8 cellular contexts compared by ENCODE assay signal in the genomic region with DNA sequence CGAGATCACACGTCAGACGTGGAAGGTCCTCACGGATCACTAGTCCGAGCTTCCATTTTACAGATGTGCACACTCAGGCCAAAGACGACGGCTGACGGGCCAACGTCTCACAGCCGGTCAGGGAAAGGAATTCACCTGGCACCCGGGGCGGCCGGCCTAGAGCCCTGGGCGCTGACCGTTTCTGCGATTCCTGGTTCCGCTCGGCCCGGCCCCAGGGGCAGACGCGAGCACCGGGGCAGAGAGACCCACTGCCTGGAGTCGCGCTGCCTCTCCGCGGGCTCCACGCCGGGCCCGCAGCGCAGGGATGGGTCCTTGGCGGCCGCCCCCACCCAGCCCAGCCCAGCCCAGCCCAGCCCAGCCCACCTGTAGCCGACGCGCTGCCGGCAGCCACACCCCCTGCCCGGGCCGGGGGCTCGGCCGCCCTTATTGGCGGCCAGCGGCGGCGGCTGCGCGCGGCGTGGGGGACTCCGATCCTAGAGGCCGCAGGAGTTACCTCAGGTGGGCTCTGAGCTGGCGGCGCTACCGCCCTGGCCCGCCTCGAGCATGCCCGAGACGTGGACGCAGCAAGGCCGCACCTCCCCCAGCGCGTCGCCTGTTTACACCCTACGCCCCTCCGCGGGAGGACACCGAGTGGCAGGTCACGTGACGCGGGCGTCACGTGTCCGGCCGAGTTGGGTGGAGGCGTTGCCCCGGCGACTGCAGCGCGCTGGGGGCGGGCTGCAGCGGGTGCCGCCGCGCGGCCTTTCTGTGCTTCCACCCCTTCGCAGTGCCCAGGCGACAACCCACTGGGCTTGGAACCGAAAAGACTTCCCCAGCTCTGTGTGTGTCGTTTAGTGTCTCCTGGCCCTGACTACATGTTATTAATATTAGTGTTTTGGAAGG.
DNase-seq lines count a peak whose midpoint lies in the region; ATAC-seq, FAIRE-seq and TF ChIP-seq lines count a peak whose summit lies in the region.

No MANE protein-coding gene starts in this region.

- BruUV-seq in endothelial cell of umbilical vein (replicated peaks; lab: Mats Ljungman, UMichigan): no TSS peak

- ATAC-seq in GM19468 (IDR thresholded peaks at IDR 0.05; ENCODE audit: extremely low read depth, unreplicated experiment): peak; percentile 93

- TF ChIP-seq POLR2A in endothelial cell of umbilical vein (IDR thresholded peaks at IDR 0.05; ENCODE audit: low read depth, low read length): peak; percentile 67

- H3K4me2 ChIP-seq in endothelial cell of umbilical vein (ENCODE audit: insufficient read depth, low read length): peak overlapping the region; percentile 98

- peak overlapping the region; percentile 98 for H2AFZ ChIP-seq in endothelial cell of umbilical vein (ENCODE audit: low read depth, low read length)

- H3K9me3 ChIP-seq in endothelial cell of umbilical vein (replicated peaks; ENCODE audit: control insufficient read depth, insufficient read depth, low read length): no peaks in the 10 kb centered on the region

- no peaks in the 10 kb centered on the region for H3K79me2 ChIP-seq in endothelial cell of umbilical vein (ENCODE audit: control insufficient read depth, insufficient read depth, low read length)

- H3K4me3 ChIP-seq in endothelial cell of umbilical vein (replicated peaks in 1 of 3; ENCODE audit: insufficient read depth in 1 of 3, low read depth in 1 of 3, low read length in 3 of 3): peak overlapping the region; percentile 54 to 99 (median 80)

- intact Hi-C loops in endothelial cell of umbilical vein (cut with micrococcal nuclease): loop anchor here (1.0 to 10.0 kb wide), 5 partner anchors 37 to 590 kb away; a partner anchor contains a TSS

- TF ChIP-seq CTCF in endothelial cell of umbilical vein (IDR thresholded peaks at IDR 0.05; ENCODE audit: extremely low read depth in 1 of 2, insufficient read depth in 1 of 2, low read depth in 1 of 2, low read length in 2 of 2): no peak

- CTCF ChIA-PET in endothelial cell of umbilical vein (lab: Charles Lee): interaction anchor here (1.4 to 3.3 kb wide), 2 partner anchors 13 to 129 kb away, joined by 3 to 15 read pairs; no protein-coding TSS in a partner anchor

- peak overlapping the region; percentile 16 for H3K27ac ChIP-seq in endothelial cell of umbilical vein (ENCODE audit: insufficient read depth, low read depth, low read length)

- FAIRE-seq in endothelial cell of umbilical vein (lab: Jason Lieb, UNC): peak; percentile 89

- POLR2A ChIA-PET in endothelial cell of umbilical vein (lab: Charles Lee): no interaction called here

- H3K4me1 ChIP-seq in endothelial cell of umbilical vein (ENCODE audit: control insufficient read depth, extremely low read depth, insufficient read depth, low read length): peaks cover 11% of the 10 kb centered on the region

- peak overlapping the region; percentile 60 for H3K9ac ChIP-seq in endothelial cell of umbilical vein (replicated peaks; ENCODE audit: extremely low read depth, insufficient read depth, low read length)

- no peaks in the 10 kb centered on the region for H3K36me3 ChIP-seq in endothelial cell of umbilical vein (ENCODE audit: control insufficient read depth in 2 of 2, extremely low read depth in 1 of 2, insufficient read depth in 2 of 2, low read length in 2 of 2)

- DNase-seq in COLO829 (ENCODE audit: low spot score): peak; percentile 35
- DNase-seq in HS-27A (ENCODE audit: low read depth): peak; percentile 41
- DNase-seq in NK-92 (lab: John Stamatoyannopoulos, UW; ENCODE audit: unreplicated experiment): peak; percentile 12
- DNase-seq in activated CD8-positive, alpha-beta memory T cell treated with anti-CD3 and anti-CD28 coated beads, Interleukin-2, amount 50 U/mL, for 1 hour (ENCODE audit: extremely low read depth): peak; percentile 62
- peak; percentile 92 for DNase-seq in endothelial cell of umbilical vein (ENCODE audit: low read depth, low spot score)
- DNase-seq in midbrain (lab: John Stamatoyannopoulos, UW): peak; percentile 96
- peak; percentile 85 to 88 for DNase-seq in stimulated activated CD8-positive, alpha-beta memory T cell treated with anti-CD3 and anti-CD28 coated beads, Interleukin-15, amount 100 ng/mL, for 48 hours (ENCODE audit: low read depth in 2 of 2)

- H3K27me3 ChIP-seq in endothelial cell of umbilical vein (ENCODE audit: control insufficient read depth in 2 of 2, insufficient read depth in 2 of 2, low read length in 2 of 2): peaks cover 1 to 5% of the 10 kb centered on the region in 2 experiments

- dilution Hi-C loops in endothelial cell of umbilical vein (cut with MboI; ENCODE audit: extremely low pct_ligation_motif_present, low sequenced_read_pairs): no loop called here

- no peaks in the 10 kb centered on the region for H4K20me1 ChIP-seq in endothelial cell of umbilical vein (replicated peaks; ENCODE audit: control insufficient read depth, extremely low read depth, insufficient read depth, low read length)

- H3K9me1 ChIP-seq in endothelial cell of umbilical vein (replicated peaks; ENCODE audit: control insufficient read depth, extremely low read depth, insufficient read depth, low read length): no peaks in the 10 kb centered on the region

TF ChIP-seq in endothelial cell of umbilical vein, 7 proteins besides CTCF, POLR2A, EP300 and RAD21:
- TF ChIP-seq MYC (IDR thresholded peaks at IDR 0.05; ENCODE audit: low read depth, low read length) (peak; percentile 59), FOS (IDR thresholded peaks at IDR 0.05; ENCODE audit: borderline replicate concordance, insufficient read depth, low read length) (no peak), POLR2AphosphoS5 (IDR thresholded peaks at IDR 0.05; ENCODE audit: insufficient read depth, low read depth, low read length) (peak; percentile 88), EZH2 (IDR thresholded peaks at IDR 0.05; ENCODE audit: borderline replicate concordance, low read depth, low read length, severe bottlenecking) (no peak)
- TF ChIP-seq, protein P1, sequence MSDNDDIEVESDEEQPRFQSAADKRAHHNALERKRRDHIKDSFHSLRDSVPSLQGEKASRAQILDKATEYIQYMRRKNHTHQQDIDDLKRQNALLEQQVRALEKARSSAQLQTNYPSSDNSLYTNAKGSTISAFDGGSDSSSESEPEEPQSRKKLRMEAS (IDR thresholded peaks at IDR 0.05; ENCODE audit: insufficient read depth, insufficient read length): peak; percentile 98

Comparison
In these comparisons a context has a peak if more than half of its experiments do, and no peak if none do; other contexts are left out.
1. Peak in every context shown above with its lines: DNase-seq, ATAC-seq, H3K4me3 ChIP-seq and H3K27ac ChIP-seq.
2. DNase-seq: peak in every context shown above with its lines; median percentile 96 in midbrain; 92 in endothelial cell of umbilical vein; 86 in stimulated activated CD8-positive, alpha-beta memory T cell treated with anti-CD3 and anti-CD28 coated beads, Interleukin-15, amount 100 ng/mL, for 48 hours; 62 in activated CD8-positive, alpha-beta memory T cell treated with anti-CD3 and anti-CD28 coated beads, Interleukin-2, amount 50 U/mL, for 1 hour; 41 in HS-27A; 35 in COLO829; 12 in NK-92.